In the genomic region with DNA sequence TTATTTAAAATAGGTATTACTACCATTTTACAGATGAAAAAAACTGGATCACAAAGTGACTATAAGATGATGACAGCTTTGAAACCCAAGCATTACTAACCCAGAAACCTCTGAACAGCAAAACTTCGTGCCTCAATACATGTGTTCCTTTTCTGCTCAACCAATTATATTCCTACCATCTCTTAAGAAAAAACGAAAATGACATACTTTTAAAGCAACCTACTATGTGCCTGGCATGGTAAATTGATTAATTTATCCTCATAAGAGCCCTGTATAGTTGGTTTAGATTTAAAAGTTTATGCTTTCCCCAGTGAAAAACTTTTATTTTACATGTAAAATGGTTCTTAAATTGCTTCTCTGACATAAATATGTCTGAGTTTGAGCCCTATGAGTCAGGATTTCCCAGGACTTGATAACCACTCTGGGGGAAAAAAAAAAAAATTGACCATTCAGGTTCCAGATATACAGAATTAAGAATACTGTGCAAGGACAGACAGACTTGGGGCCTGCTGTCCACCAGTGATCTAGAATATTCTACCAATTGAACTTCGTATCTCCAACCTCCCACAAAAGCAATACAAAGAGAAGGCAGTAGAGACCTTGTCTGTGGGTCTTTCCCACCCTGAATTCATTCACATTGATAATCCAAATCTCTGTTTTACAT, we compare ENCODE assay signal across 10 cellular contexts. TPM values are rescaled to one million over a fixed set of nuclear protein-coding genes. Genes with fewer than 3 reads are reported as not detected.
DNase-seq lines count a peak whose midpoint lies in the region; ATAC-seq and TF ChIP-seq lines count a peak whose summit lies in the region.
"Had no signal": no experiment of that assay in that cellular context is flagged by ENCODE, and none has a peak within 500 bp of the region (broad histone marks: within the 10 kb centered on the region; RNA-seq: fewer than 3 reads in every experiment).

No MANE protein-coding gene starts in this region.

- H3K27ac ChIP-seq in uterus, result peak overlapping the region; percentile 97 to 98

- H3K36me3 ChIP-seq in uterus, result no peaks in the 10 kb centered on the region

- peaks cover 0 to 4% of the 10 kb centered on the region in 2 donors for H3K4me1 ChIP-seq in uterus

- intact Hi-C loops in uterus (cut with DNase I; ENCODE audit: low total_unique reads), result no loop called here

- POLR2A ChIA-PET in WTC11 (lab: Charles Lee), result interaction anchor here (0.6 to 2.8 kb wide), 3 partner anchors 32 to 65 kb away, joined by 3 to 26 read pairs (median 24); no protein-coding TSS in a partner anchor

- no peak overlapping the region for H3K4me3 ChIP-seq in fibroblast of the aortic adventitia (ENCODE audit: low read depth, low read length)
- H3K4me3 ChIP-seq in uterus, result peak overlapping the region in 1 of 2 donors; percentile 91

- no peaks in the 10 kb centered on the region for H3K27me3 Mint-ChIP-seq in stimulated activated naive CD8-positive, alpha-beta T cell treated with anti-CD3 and anti-CD28 coated beads, Interleukin-15, Interleukin-2, amounts not matched to agents 100 ng/mL and 50 ng/mL, for 24 hours
- H3K27me3 Mint-ChIP-seq in WTC11 (ENCODE audit: low read depth), result no peaks in the 10 kb centered on the region

- TF ChIP-seq CTCF in WTC11 (IDR thresholded peaks at IDR 0.05) (no peak), fibroblast of the aortic adventitia (IDR thresholded peaks at IDR 0.05; ENCODE audit: insufficient read depth, low read length) (no peak), uterus (IDR thresholded peaks at IDR 0.05) (no peak)

- DNase-seq in stimulated activated naive CD8-positive, alpha-beta T cell treated with anti-CD3 and anti-CD28 coated beads, Interleukin-15, Interleukin-2, amounts not matched to agents 100 U/mL and 50 U/mL, for 24 hours, result no peak
- no peak for DNase-seq in WTC11 (ENCODE audit: low spot score)
- peak; percentile 40 for DNase-seq in fibroblast of the aortic adventitia (ENCODE audit: low read depth)
- DNase-seq in uterus, result no peak
- DNase-seq: NCI-H1930, right cardiac atrium had no signal

- H3K27me3 ChIP-seq in uterus, result no peaks in the 10 kb centered on the region

- H3K4me3 Mint-ChIP-seq in stimulated activated naive CD8-positive, alpha-beta T cell treated with anti-CD3 and anti-CD28 coated beads, Interleukin-15, Interleukin-2, amounts not matched to agents 100 ng/mL and 50 ng/mL, for 24 hours, result peak overlapping the region; percentile 98
- H3K4me3 Mint-ChIP-seq in WTC11, result peak overlapping the region; percentile 99

- peaks cover 46% of the 10 kb centered on the region for H3K36me3 Mint-ChIP-seq in stimulated activated naive CD8-positive, alpha-beta T cell treated with anti-CD3 and anti-CD28 coated beads, Interleukin-15, Interleukin-2, amounts not matched to agents 100 ng/mL and 50 ng/mL, for 24 hours (ENCODE audit: low read depth)
- peaks cover 9% of the 10 kb centered on the region for H3K36me3 Mint-ChIP-seq in WTC11

- H3K27ac Mint-ChIP-seq in stimulated activated naive CD8-positive, alpha-beta T cell treated with anti-CD3 and anti-CD28 coated beads, Interleukin-15, Interleukin-2, amounts not matched to agents 100 ng/mL and 50 ng/mL, for 24 hours, result peak overlapping the region; percentile 92
- peak overlapping the region; percentile 94 for H3K27ac Mint-ChIP-seq in WTC11

- H3K9me3 Mint-ChIP-seq in stimulated activated naive CD8-positive, alpha-beta T cell treated with anti-CD3 and anti-CD28 coated beads, Interleukin-15, Interleukin-2, amounts not matched to agents 100 ng/mL and 50 ng/mL, for 24 hours, result no peaks in the 10 kb centered on the region
- no peaks in the 10 kb centered on the region for H3K9me3 Mint-ChIP-seq in WTC11

- no peak for TF ChIP-seq POLR2A in uterus (IDR thresholded peaks at IDR 0.05)

- peaks cover 74% of the 10 kb centered on the region for H3K4me1 Mint-ChIP-seq in stimulated activated naive CD8-positive, alpha-beta T cell treated with anti-CD3 and anti-CD28 coated beads, Interleukin-15, Interleukin-2, amounts not matched to agents 100 ng/mL and 50 ng/mL, for 24 hours (ENCODE audit: low read depth)
- peaks cover 65% of the 10 kb centered on the region for H3K4me1 Mint-ChIP-seq in WTC11

- H3K9me3 ChIP-seq in uterus, result no peaks in the 10 kb centered on the region

- no peak for ATAC-seq in stimulated activated naive CD8-positive, alpha-beta T cell treated with anti-CD3 and anti-CD28 coated beads, Interleukin-15, Interleukin-2, amounts not matched to agents 100 U/mL and 50 U/mL, for 24 hours
- ATAC-seq in WTC11 (no peak), GM18867 (IDR thresholded peaks at IDR 0.05; ENCODE audit: unreplicated experiment) (no peak), HG02870 (IDR thresholded peaks at IDR 0.05; ENCODE audit: unreplicated experiment) (no peak), GM18858 (IDR thresholded peaks at IDR 0.05; ENCODE audit: unreplicated experiment) (no peak)
- ATAC-seq: right cardiac atrium had no signal

- CTCF ChIA-PET in WTC11 (lab: Charles Lee), result no interaction called here

TF ChIP-seq in WTC11, 78 proteins besides CTCF, POLR2A, EP300 and RAD21 (continues in another document):
- no peak for TF ChIP-seq FOXJ3 (CRISPR knock-in tag; IDR thresholded peaks at IDR 0.05; ENCODE audit: borderline replicate concordance)
- TF ChIP-seq, protein P1, sequence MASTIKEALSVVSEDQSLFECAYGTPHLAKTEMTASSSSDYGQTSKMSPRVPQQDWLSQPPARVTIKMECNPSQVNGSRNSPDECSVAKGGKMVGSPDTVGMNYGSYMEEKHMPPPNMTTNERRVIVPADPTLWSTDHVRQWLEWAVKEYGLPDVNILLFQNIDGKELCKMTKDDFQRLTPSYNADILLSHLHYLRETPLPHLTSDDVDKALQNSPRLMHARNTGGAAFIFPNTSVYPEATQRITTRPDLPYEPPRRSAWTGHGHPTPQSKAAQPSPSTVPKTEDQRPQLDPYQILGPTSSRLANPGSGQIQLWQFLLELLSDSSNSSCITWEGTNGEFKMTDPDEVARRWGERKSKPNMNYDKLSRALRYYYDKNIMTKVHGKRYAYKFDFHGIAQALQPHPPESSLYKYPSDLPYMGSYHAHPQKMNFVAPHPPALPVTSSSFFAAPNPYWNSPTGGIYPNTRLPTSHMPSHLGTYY (CRISPR knock-in tag; IDR thresholded peaks at IDR 0.05), result no peak
- no peak for TF ChIP-seq NR1H2 (CRISPR knock-in tag; IDR thresholded peaks at IDR 0.05)
- no peak for TF ChIP-seq CBFB (CRISPR knock-in tag; IDR thresholded peaks at IDR 0.05; ENCODE audit: low read depth)
- TF ChIP-seq, protein P2, sequence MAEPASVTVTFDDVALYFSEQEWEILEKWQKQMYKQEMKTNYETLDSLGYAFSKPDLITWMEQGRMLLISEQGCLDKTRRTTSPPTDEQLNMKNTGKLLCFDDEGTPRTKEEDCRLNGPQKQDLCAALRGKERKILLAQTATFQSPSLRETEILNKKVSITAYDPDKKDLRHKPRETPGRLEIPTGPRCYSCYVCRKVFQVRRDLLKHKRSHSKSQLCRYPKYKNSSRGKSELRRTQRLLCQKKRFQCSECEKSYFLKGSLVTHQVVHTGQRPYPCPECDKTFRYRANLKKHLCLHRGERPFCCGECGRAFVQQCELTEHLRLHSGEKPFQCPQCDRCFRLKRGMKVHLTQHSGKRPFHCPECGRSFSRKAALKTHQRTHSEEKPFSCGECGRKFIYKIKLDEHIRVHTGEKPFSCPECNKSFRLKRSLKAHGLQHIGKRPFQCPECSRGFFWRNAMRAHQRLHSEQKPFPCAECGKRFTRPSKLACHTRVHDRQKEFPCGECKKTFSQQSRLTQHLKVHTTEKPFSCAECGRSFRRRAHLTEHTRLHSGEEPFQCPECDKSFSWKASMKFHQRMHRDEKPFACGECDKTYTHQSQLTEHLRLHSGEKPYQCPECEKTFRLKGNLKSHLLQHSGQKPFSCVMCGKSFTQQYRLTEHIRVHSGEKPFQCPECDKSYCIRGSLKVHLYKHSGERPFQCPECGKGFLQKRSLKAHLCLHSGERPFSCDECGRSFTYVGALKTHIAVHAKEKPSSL (CRISPR knock-in tag; conservative IDR thresholded peaks at IDR 0.05), result no peak
- no peak for TF ChIP-seq JAZF1 (CRISPR knock-in tag; IDR thresholded peaks at IDR 0.05)
- TF ChIP-seq ETV6 (CRISPR knock-in tag; IDR thresholded peaks at IDR 0.05), result no peak
- TF ChIP-seq, protein P3, sequence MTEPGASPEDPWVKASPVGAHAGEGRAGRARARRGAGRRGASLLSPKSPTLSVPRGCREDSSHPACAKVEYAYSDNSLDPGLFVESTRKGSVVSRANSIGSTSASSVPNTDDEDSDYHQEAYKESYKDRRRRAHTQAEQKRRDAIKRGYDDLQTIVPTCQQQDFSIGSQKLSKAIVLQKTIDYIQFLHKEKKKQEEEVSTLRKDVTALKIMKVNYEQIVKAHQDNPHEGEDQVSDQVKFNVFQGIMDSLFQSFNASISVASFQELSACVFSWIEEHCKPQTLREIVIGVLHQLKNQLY (CRISPR knock-in tag; IDR thresholded peaks at IDR 0.05), result no peak
- TF ChIP-seq E2F1 (CRISPR knock-in tag; IDR thresholded peaks at IDR 0.05), result no peak
- TF ChIP-seq KAT7 (CRISPR knock-in tag; IDR thresholded peaks at IDR 0.05; ENCODE audit: borderline replicate concordance), result no peak
- TF ChIP-seq, protein P4, sequence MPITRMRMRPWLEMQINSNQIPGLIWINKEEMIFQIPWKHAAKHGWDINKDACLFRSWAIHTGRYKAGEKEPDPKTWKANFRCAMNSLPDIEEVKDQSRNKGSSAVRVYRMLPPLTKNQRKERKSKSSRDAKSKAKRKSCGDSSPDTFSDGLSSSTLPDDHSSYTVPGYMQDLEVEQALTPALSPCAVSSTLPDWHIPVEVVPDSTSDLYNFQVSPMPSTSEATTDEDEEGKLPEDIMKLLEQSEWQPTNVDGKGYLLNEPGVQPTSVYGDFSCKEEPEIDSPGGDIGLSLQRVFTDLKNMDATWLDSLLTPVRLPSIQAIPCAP (CRISPR knock-in tag; IDR thresholded peaks at IDR 0.05), result no peak
- TF ChIP-seq OVOL2 (CRISPR knock-in tag; IDR thresholded peaks at IDR 0.05; ENCODE audit: borderline replicate concordance), result no peak

RNA-seq across cellular contexts. Expression of gene SINHCAF, which starts 4.3 kb away (rescaled TPM):
- total RNA-seq in WTC11 (2021), result 407 to 438 TPM (median 424 TPM) in 3 replicates
- total RNA-seq in fibroblast of the aortic adventitia (ENCODE audit: low replicate concordance), result 4.4 and 14.9 TPM in 2 replicates
- 100 to 1,000 TPM in 2 of 4 donors, 10 to 100 TPM in 2; 26.1 to 237 (median 109) TPM for total RNA-seq in uterus
